ENCODE assay signal across 8 cellular contexts in genomic region chr22:37933711-37934376, GRCh38. TPM values are rescaled to one million over a fixed set of nuclear protein-coding genes. Genes with fewer than 3 reads are reported as not detected.
DNase-seq lines count a peak whose midpoint lies in the region; ATAC-seq, FAIRE-seq and TF ChIP-seq lines count a peak whose summit lies in the region.

No MANE protein-coding gene starts in this region.

- POLR2A ChIA-PET in HEK293 (lab: Yijun Ruan, JAX) (interaction anchor here (0.5 to 2.3 kb wide), 8 partner anchors 10 to 758 kb away, joined by 3 to 11 read pairs (median 4); partner anchors contain the start of genes C22orf23, GCAT, MICALL1 and POLR2F), WTC11 (lab: Charles Lee) (interaction anchor here (1.5 kb wide), 1 partner anchor 20 kb away, joined by 4 read pairs; the partner anchor contains the start of genes C22orf23 and POLR2F)

- H3K4me3 ChIP-seq in HEK293 (ENCODE audit: low read depth, low read length) (no peak overlapping the region), bronchial epithelial cell (ENCODE audit: low read depth, low read length) (no peak overlapping the region), kidney (ENCODE audit: low read length in 2 of 2) (no peak overlapping the region)

- peak; percentile 61 to 79 for DNase-seq in NCI-H1930 (lab: John Stamatoyannopoulos, UW)
- DNase-seq in WTC11 (ENCODE audit: low spot score) = peak; percentile 97
- peak; percentile 77 for DNase-seq in bronchial epithelial cell (ENCODE audit: low read depth)
- peak; percentile 96 for DNase-seq in kidney
- DNase-seq in stimulated activated CD4-positive, alpha-beta T cell treated with anti-CD3 and anti-CD28 coated beads, Interleukin-12 subunit alpha, Interleukin-12 subunit beta, amount 100 ng/mL, for 4 hours = peak; percentile 81
- no peak for DNase-seq in DMS79 treated with DMSO at 0.1 percent for 48 hours (lab: John Stamatoyannopoulos, UW)

- peak overlapping the region; percentile 67 for H3K27ac ChIP-seq in HEK293 (ENCODE audit: extremely low read depth, low read depth, low read length)
- peak overlapping the region in 1 of 2 donors; percentile 63 for H3K27ac ChIP-seq in kidney (ENCODE audit: low read depth in 2 of 2, low read length in 2 of 2)

- FAIRE-seq in G401.6 (lab: Jason Lieb, UNC) = peak; percentile 94
- FAIRE-seq in bronchial epithelial cell (lab: Jason Lieb, UNC) = peak; percentile 98
- no peak for FAIRE-seq in kidney (lab: Jason Lieb, UNC)

- peaks cover 3% of the 10 kb centered on the region for H3K4me1 Mint-ChIP-seq in WTC11

- H3K9me3 ChIP-seq in HEK293 (ENCODE audit: control insufficient read depth, insufficient read depth, low read depth, low read length) (no peaks in the 10 kb centered on the region), kidney (ENCODE audit: control insufficient read depth in 1 of 2, low read length in 2 of 2) (no peaks in the 10 kb centered on the region)

- TF ChIP-seq CTCF in HEK293 (tag by site-specific recombination; IDR thresholded peaks at IDR 0.05) = peak; percentile 98
- TF ChIP-seq CTCF in WTC11 (IDR thresholded peaks at IDR 0.05) = peak; percentile 77
- TF ChIP-seq CTCF in bronchial epithelial cell (IDR thresholded peaks at IDR 0.05; ENCODE audit: insufficient read depth, low read length, severe bottlenecking) = peak; percentile 100
- peak; percentile 95 for TF ChIP-seq CTCF in kidney (IDR thresholded peaks at IDR 0.05; ENCODE audit: borderline replicate concordance, extremely low read depth, insufficient read depth)

- no peaks in the 10 kb centered on the region; the same call in 1 of the 2 replicates for H3K27me3 Mint-ChIP-seq in WTC11 (ENCODE audit: low read depth)

- no peak overlapping the region for H3K9ac ChIP-seq in kidney (ENCODE audit: low read length in 2 of 2)

- H3K27me3 ChIP-seq in bronchial epithelial cell (ENCODE audit: control insufficient read depth, insufficient read depth, low read length) = no peaks in the 10 kb centered on the region

- H3K27ac Mint-ChIP-seq in WTC11 = peak overlapping the region; percentile 72

- no peaks in the 10 kb centered on the region for H3K9me3 Mint-ChIP-seq in WTC11

- H3K36me3 Mint-ChIP-seq in WTC11 = peaks cover 19% of the 10 kb centered on the region

- intact Hi-C loops in kidney (cut with DNase I) = no loop called here

- H3K4me3 Mint-ChIP-seq in WTC11 = no peak overlapping the region

- peaks cover 11 to 77% of the 10 kb centered on the region in 2 experiments; a peak in 2 of 3 replicates for H3K36me3 ChIP-seq in HEK293 (ENCODE audit: control insufficient read depth in 2 of 2, insufficient read depth in 1 of 2, low read length in 2 of 2)
- H3K36me3 ChIP-seq in bronchial epithelial cell (ENCODE audit: control insufficient read depth, insufficient read depth, low read length) = peaks cover 62% of the 10 kb centered on the region
- peaks cover 3 to 8% of the 10 kb centered on the region in 2 donors for H3K36me3 ChIP-seq in kidney (ENCODE audit: control insufficient read depth in 1 of 2, insufficient read depth in 2 of 2, low read length in 2 of 2)

- ATAC-seq in WTC11 = peak; percentile 97

- H3K4me1 ChIP-seq in HEK293 (ENCODE audit: control insufficient read depth, insufficient read depth, low read length) (peaks cover 6% of the 10 kb centered on the region), kidney (ENCODE audit: control insufficient read depth in 1 of 2, insufficient read depth in 1 of 2, low read depth in 1 of 2, low read length in 2 of 2) (peaks cover 12% of the 10 kb centered on the region in 2 donors)

- CTCF ChIA-PET in HEK293 (lab: Yijun Ruan, JAX) (interaction anchor here (0.5 to 3.8 kb wide), 29 partner anchors 8 to 743 kb away, joined by 3 to 25 read pairs (median 5); partner anchors contain the start of genes C22orf23, GCAT, MICALL1 and POLR2F), WTC11 (lab: Charles Lee) (interaction anchor here (0.6 to 2.5 kb wide), 33 partner anchors 9 to 1111 kb away, joined by 3 to 47 read pairs (median 5); partner anchors contain the start of genes ANKRD54, C22orf23, GALR3 and GCAT)

TF ChIP-seq in HEK293, 187 proteins besides CTCF, POLR2A, EP300 and RAD21 (continues in another document):
- TF ChIP-seq RBAK (tag by site-specific recombination; IDR thresholded peaks at IDR 0.05) (no peak), ZNF530 (tag by site-specific recombination; IDR thresholded peaks at IDR 0.05; ENCODE audit: low read depth) (no peak), ZNF521 (tag by site-specific recombination; IDR thresholded peaks at IDR 0.05) (no peak), PRDM10 (tag by site-specific recombination; IDR thresholded peaks at IDR 0.05) (peak; percentile 63), MZF1 (tag by site-specific recombination; IDR thresholded peaks at IDR 0.05; ENCODE audit: borderline replicate concordance) (peak; percentile 70; the same call in 1 of the 2 replicates), ZNF623 (tag by site-specific recombination; IDR thresholded peaks at IDR 0.05) (0 out of 2 replicates have a peak, but pooled peaks have one; percentile 12)

TF ChIP-seq in WTC11, 78 proteins besides CTCF, POLR2A, EP300 and RAD21:
- TF ChIP-seq FOXP1 (CRISPR knock-in tag; IDR thresholded peaks at IDR 0.05; ENCODE audit: borderline replicate concordance) (peak; percentile 52; the same call in 1 of the 2 replicates), FOXK1 (CRISPR knock-in tag; IDR thresholded peaks at IDR 0.05) (peak; percentile 42; the same call in 1 of the 2 replicates), ZNF532 (CRISPR knock-in tag; IDR thresholded peaks at IDR 0.05; ENCODE audit: borderline replicate concordance) (no peak), MAX (CRISPR knock-in tag; IDR thresholded peaks at IDR 0.05) (peak; percentile 65; the same call in 1 of the 2 replicates), SP1 (CRISPR knock-in tag; conservative IDR thresholded peaks at IDR 0.05) (peak; percentile 99)

RNA-seq across cellular contexts. Expression of gene C22orf23, which starts 19.6 kb away (rescaled TPM):
- 0.16 to 0.96 TPM (median 0.72 TPM) in 3 replicates for total RNA-seq in WTC11 (2021)
- not detected in 2 replicates for total RNA-seq in bronchial epithelial cell
- total RNA-seq in kidney = 0.57 TPM
- 1.0 TPM for polyA plus RNA-seq in kidney (ENCODE audit: insufficient read depth, low read depth, low replicate concordance)

RNA-seq across cellular contexts. Expression of gene POLR2F, which starts 19.7 kb away (rescaled TPM):
- 128 to 138 TPM (median 132 TPM) in 3 replicates for total RNA-seq in WTC11 (2021)
- 23.7 and 41.0 TPM in 2 replicates for total RNA-seq in bronchial epithelial cell
- 57.9 TPM for total RNA-seq in kidney
- polyA plus RNA-seq in kidney (ENCODE audit: insufficient read depth, low read depth, low replicate concordance) = 121 TPM

RNA-seq across cellular contexts. Expression of gene MICALL1, which starts 27.7 kb away (rescaled TPM):
- 34.1 to 47.2 TPM (median 38.6 TPM) in 3 replicates for total RNA-seq in WTC11 (2021)
- 143 and 201 TPM in 2 replicates for total RNA-seq in bronchial epithelial cell
- total RNA-seq in kidney = 30.9 TPM
- 9.6 TPM for polyA plus RNA-seq in kidney (ENCODE audit: insufficient read depth, low read depth, low replicate concordance)

RNA-seq across cellular contexts. Expression of gene SOX10, which starts 50.5 kb away (rescaled TPM):
- total RNA-seq in WTC11 (2021) = 2.7 to 3.6 TPM (median 3.0 TPM) in 3 replicates
- not detected in 2 replicates for total RNA-seq in bronchial epithelial cell
- 1.5 TPM for total RNA-seq in kidney
- polyA plus RNA-seq in kidney (ENCODE audit: insufficient read depth, low read depth, low replicate concordance) = 0.22 TPM
